ENCODE assay signal across 8 cellular contexts in the genomic region with DNA sequence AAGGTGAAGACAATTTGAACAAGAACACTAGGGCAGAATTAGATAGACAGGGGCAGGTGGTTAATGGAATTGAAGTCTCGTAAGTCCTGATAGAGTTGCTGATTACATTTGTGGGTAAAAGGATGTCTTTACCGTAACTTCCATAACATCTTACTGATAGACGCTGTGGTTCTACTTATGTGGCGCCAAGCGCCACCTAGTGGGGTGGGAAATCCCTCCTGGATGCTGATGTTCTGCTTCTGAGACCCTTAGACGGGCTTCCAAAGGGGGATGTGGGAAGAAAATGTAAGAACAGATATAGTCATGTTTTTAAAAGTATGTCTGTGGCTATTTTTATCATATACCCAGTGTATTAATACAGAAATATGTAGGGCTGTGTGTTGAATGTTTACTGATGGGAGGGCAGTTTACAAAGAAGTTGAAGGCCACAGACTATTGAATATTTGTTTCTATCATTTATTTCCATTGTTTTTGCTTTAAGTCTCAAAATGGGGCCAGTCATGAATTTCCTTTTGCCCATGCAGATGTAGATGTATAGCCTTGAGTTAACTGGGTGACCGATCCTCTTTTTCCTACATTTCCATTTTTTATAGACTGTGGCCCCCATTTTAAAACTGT. TPM values are rescaled to one million over a fixed set of nuclear protein-coding genes. Genes with fewer than 3 reads are reported as not detected.
DNase-seq lines count a peak whose midpoint lies in the region; ATAC-seq and TF ChIP-seq lines count a peak whose summit lies in the region.

No MANE protein-coding gene starts in this region.

- POLR2A ChIA-PET in CD8-positive, alpha-beta T cell (lab: Charles Lee), result no interaction called here

- peaks cover 3% of the 10 kb centered on the region for H3K4me1 ChIP-seq in CD8-positive, alpha-beta T cell (ENCODE audit: insufficient read depth, low read length)
- no peaks in the 10 kb centered on the region for H3K4me1 ChIP-seq in upper lobe of left lung

- peak; percentile 4 to 58 (median 33) for DNase-seq in CD8-positive, alpha-beta T cell
- DNase-seq in HT-29 (ENCODE audit: low spot score) (peak; percentile 47), choroid plexus epithelial cell (ENCODE audit: low read depth) (peak; percentile 53), midbrain (lab: John Stamatoyannopoulos, UW) (peak; percentile 32), upper lobe of left lung (no peak), NCI-H2107 (lab: John Stamatoyannopoulos, UW) (no peak)

- H3K4me3 ChIP-seq in CD8-positive, alpha-beta T cell (ENCODE audit: low read depth, low read length), result no peak overlapping the region
- H3K4me3 ChIP-seq in choroid plexus epithelial cell (ENCODE audit: low read depth, low read length) (no peak overlapping the region), upper lobe of left lung (no peak overlapping the region)

- H3K27ac Mint-ChIP-seq in CD8-positive, alpha-beta T cell, result peak overlapping the region; percentile 24

- H3K27me3 Mint-ChIP-seq in CD8-positive, alpha-beta T cell (ENCODE audit: low read depth), result no peaks in the 10 kb centered on the region

- intact Hi-C loops in CD8-positive, alpha-beta T cell (cut with DNase I, micrococcal nuclease), result loop anchor here (1.0 to 10.0 kb wide), 3 partner anchors 80 to 1362 kb away; no protein-coding TSS in a partner anchor

- no peaks in the 10 kb centered on the region for H3K36me3 ChIP-seq in CD8-positive, alpha-beta T cell (ENCODE audit: insufficient read depth, low read length)
- no peaks in the 10 kb centered on the region for H3K36me3 ChIP-seq in upper lobe of left lung

- no peak for TF ChIP-seq EP300 in upper lobe of left lung (IDR thresholded peaks at IDR 0.05)

- H3K4me3 Mint-ChIP-seq in CD8-positive, alpha-beta T cell, result no peak overlapping the region

- H3K27me3 ChIP-seq in CD8-positive, alpha-beta T cell (ENCODE audit: insufficient read depth, low read length), result no peaks in the 10 kb centered on the region
- H3K27me3 ChIP-seq in upper lobe of left lung, result no peaks in the 10 kb centered on the region

- WGBS in upper lobe of left lung, 2 donors, result 26 to 40% methylated on average over 7 of the region's 7 CpGs

- H3K36me3 Mint-ChIP-seq in CD8-positive, alpha-beta T cell, result no peaks in the 10 kb centered on the region

- no peaks in the 10 kb centered on the region for H3K9me3 ChIP-seq in CD8-positive, alpha-beta T cell (ENCODE audit: low read length)
- H3K9me3 ChIP-seq in upper lobe of left lung, result no peaks in the 10 kb centered on the region

- no peak for TF ChIP-seq POLR2A in upper lobe of left lung (IDR thresholded peaks at IDR 0.05)

- TF ChIP-seq CTCF in CD8-positive, alpha-beta T cell (IDR thresholded peaks at IDR 0.05), result peak; percentile 56
- TF ChIP-seq CTCF in VCaP (conservative IDR thresholded peaks at IDR 0.05) (peak; percentile 83), choroid plexus epithelial cell (conservative IDR thresholded peaks at IDR 0.05; ENCODE audit: low read depth, low read length) (peak; percentile 80), upper lobe of left lung (IDR thresholded peaks at IDR 0.05) (peak; percentile 13 to 59 (median 42))

- CTCF ChIA-PET in CD8-positive, alpha-beta T cell (lab: Charles Lee), result interaction anchor here (0.7 to 1.1 kb wide), 5 partner anchors 24 to 83 kb away, joined by 3 to 7 read pairs (median 4); no protein-coding TSS in a partner anchor

- ATAC-seq in CD8-positive, alpha-beta T cell, result peak; percentile 49
- ATAC-seq in upper lobe of left lung (ENCODE audit: low FRiP score in 2 of 2) (peak in 1 of 2 donors; percentile 50), GM18873 (IDR thresholded peaks at IDR 0.05; ENCODE audit: low FRiP score, unreplicated experiment) (no peak)

- H3K4me1 Mint-ChIP-seq in CD8-positive, alpha-beta T cell (ENCODE audit: low read depth), result peaks cover 25% of the 10 kb centered on the region

- no peak overlapping the region for H3K27ac ChIP-seq in CD8-positive, alpha-beta T cell (ENCODE audit: low read depth, low read length)
- H3K27ac ChIP-seq in VCaP, result no peak overlapping the region
- no peak overlapping the region for H3K27ac ChIP-seq in upper lobe of left lung

- H3K9me3 Mint-ChIP-seq in CD8-positive, alpha-beta T cell, result no peaks in the 10 kb centered on the region

RNA-seq across cellular contexts. Expression of gene TLR8, which starts 12.2 kb away (rescaled TPM):
- total RNA-seq in CD8-positive, alpha-beta T cell, result not detected
- total RNA-seq in HT-29 (2014; rRNA removed; shearing (Covaris generic)), result not detected in 2 replicates
- 10 to 100 TPM in 3 of 6 donors, 1 to 10 TPM in 3; 2.3 to 24.5 (median 9.3) TPM for total RNA-seq in upper lobe of left lung

RNA-seq across cellular contexts. Expression of gene TLR7, which starts 27.3 kb away (rescaled TPM):
- under 1 TPM in 1 of 2 experiments, not detected in 1; 0.16 TPM for total RNA-seq in CD8-positive, alpha-beta T cell
- not detected in 2 replicates for total RNA-seq in HT-29 (2014; rRNA removed; shearing (Covaris generic))
- total RNA-seq in upper lobe of left lung, result 1 to 10 TPM in 5 of 6 donors, under 1 TPM in 1; 0.67 to 5.5 (median 1.6) TPM

Comparison
In these comparisons a context has a peak if more than half of its experiments do, and no peak if none do; other contexts are left out.
1. DNase-seq: peak in CD8-positive, alpha-beta T cell (7 of 7), HT-29 (single experiment), choroid plexus epithelial cell (single experiment) and midbrain (single experiment); none in upper lobe of left lung (0 of 2) and NCI-H2107 (single experiment).
2. Peak in every context shown above with its lines, with median percentiles within 50 percentile points of each other: CTCF ChIP-seq.